ENCODE assay signal across 30 cellular contexts in genomic region chr6:87070750-87071149, GRCh38. TPM values are rescaled to one million over a fixed set of nuclear protein-coding genes. Genes with fewer than 3 reads are reported as not detected.
"Had no signal": no experiment of that assay in that cellular context is flagged by ENCODE, and none has a peak within 500 bp of the region (broad histone marks: within the 10 kb centered on the region; RNA-seq: fewer than 3 reads in every experiment).

No MANE protein-coding gene starts in this region.

- H3K27ac Mint-ChIP-seq: activated CD8-positive, alpha-beta T cell treated with anti-CD3 and anti-CD28 coated beads for 36 hours; activated naive CD4-positive, alpha-beta T cell treated with anti-CD3 and anti-CD28 coated beads, Interleukin-2, amount 10 ng/mL, durations not matched to agents 7 days and 5 days; activated naive CD8-positive, alpha-beta T cell treated with anti-CD3 and anti-CD28 coated beads, Interleukin-2, amount 10 ng/mL, durations not matched to agents 7 days and 5 days; activated T-cell treated with anti-CD3 and anti-CD28 coated beads, Interleukin-2, amount 50 U/mL, for 72 hours; activated T-helper 2 cell treated with anti-CD3 and anti-CD28 coated beads, Interferon-gamma antibody, Interleukin-2, Interleukin-4, amounts not matched to agents 10 μg/mL and 5 μg/mL and 100 μg/mL, durations not matched to agents 14 hours and 24 hours and 36 hours; T-cell had no signal

- ATAC-seq: activated CD8-positive, alpha-beta T cell treated with anti-CD3 and anti-CD28 coated beads for 36 hours; activated T-cell treated with anti-CD3 and anti-CD28 coated beads, Interleukin-2, amount 50 U/mL, for 72 hours; Panc1; Right ventricle myocardium inferior; T-cell had no signal

- H3K36me3 ChIP-seq: adrenal gland had no signal

- H3K9me3 ChIP-seq: adrenal gland had no signal

- H3K4me1 Mint-ChIP-seq: activated naive CD8-positive, alpha-beta T cell treated with anti-CD3 and anti-CD28 coated beads, Interleukin-2, amount 10 ng/mL, durations not matched to agents 7 days and 5 days had no signal

- DNase-seq: activated CD4-positive, alpha-beta T cell treated with anti-CD3 and anti-CD28 coated beads, Interleukin-2, amount 50 U/mL, for 1 hour; activated CD4-positive, CD25-positive, alpha-beta regulatory T cell; activated CD8-positive, alpha-beta memory T cell treated with anti-CD3 and anti-CD28 coated beads, Interleukin-2, amount 50 U/mL, for 4 hours; activated CD8-positive, alpha-beta T cell treated with anti-CD3 and anti-CD28 coated beads for 36 hours; activated gamma-delta T cell treated with Interleukin-2 at 50 U/mL for 16 hours; activated naive CD4-positive, alpha-beta T cell treated with anti-CD3 and anti-CD28 coated beads, Interleukin-2, amount 10 ng/mL, durations not matched to agents 7 days and 5 days; activated naive CD8-positive, alpha-beta T cell treated with anti-CD3 and anti-CD28 coated beads, Interleukin-2, amount 10 ng/mL, durations not matched to agents 7 days and 5 days; activated T-cell treated with anti-CD3 and anti-CD28 coated beads, Interleukin-2, amount 50 U/mL, for 72 hours; adrenal gland; anterior cingulate cortex; KG1; NCI-H1092; NCI-H1417; NCI-H1930; NCI-H2171; NCI-H2227 treated with DMSO at 0.1 percent for 48 hours; NCI-H446 treated with DMSO at 0.1 percent for 48 hours; NCI-H524 treated with DMSO at 0.1 percent for 48 hours; NCI-H748 treated with DMSO at 0.1 percent for 48 hours; RPMI8226; T-cell had no signal

- H3K36me3 Mint-ChIP-seq: activated naive CD4-positive, alpha-beta T cell treated with anti-CD3 and anti-CD28 coated beads, Interleukin-2, amount 10 ng/mL, durations not matched to agents 7 days and 5 days; activated naive CD8-positive, alpha-beta T cell treated with anti-CD3 and anti-CD28 coated beads, Interleukin-2, amount 10 ng/mL, durations not matched to agents 7 days and 5 days; T-cell had no signal

- H3K9me3 Mint-ChIP-seq: activated CD8-positive, alpha-beta T cell treated with anti-CD3 and anti-CD28 coated beads for 36 hours; activated naive CD4-positive, alpha-beta T cell treated with anti-CD3 and anti-CD28 coated beads, Interleukin-2, amount 10 ng/mL, durations not matched to agents 7 days and 5 days; activated naive CD8-positive, alpha-beta T cell treated with anti-CD3 and anti-CD28 coated beads, Interleukin-2, amount 10 ng/mL, durations not matched to agents 7 days and 5 days; activated T-cell treated with anti-CD3 and anti-CD28 coated beads, Interleukin-2, amount 50 U/mL, for 72 hours; activated T-helper 2 cell treated with anti-CD3 and anti-CD28 coated beads, Interferon-gamma antibody, Interleukin-2, Interleukin-4, amounts not matched to agents 10 μg/mL and 5 μg/mL and 100 μg/mL, durations not matched to agents 14 hours and 24 hours and 36 hours; T-cell had no signal

- H3K27ac ChIP-seq: adrenal gland, SK-N-MC had no signal

- H3K4me3 Mint-ChIP-seq: activated CD8-positive, alpha-beta T cell treated with anti-CD3 and anti-CD28 coated beads for 36 hours; activated naive CD4-positive, alpha-beta T cell treated with anti-CD3 and anti-CD28 coated beads, Interleukin-2, amount 10 ng/mL, durations not matched to agents 7 days and 5 days; activated naive CD8-positive, alpha-beta T cell treated with anti-CD3 and anti-CD28 coated beads, Interleukin-2, amount 10 ng/mL, durations not matched to agents 7 days and 5 days; activated T-cell treated with anti-CD3 and anti-CD28 coated beads, Interleukin-2, amount 50 U/mL, for 72 hours; T-cell had no signal

- H3K4me1 ChIP-seq: adrenal gland had no signal

- H3K4me3 ChIP-seq: adrenal gland, SK-N-MC had no signal

RNA-seq across cellular contexts. Expression of gene CGA, which starts 24.2 kb away (rescaled TPM):
- total RNA-seq: activated CD8-positive, alpha-beta T cell treated with anti-CD3 and anti-CD28 coated beads for 36 hours; activated naive CD8-positive, alpha-beta T cell treated with anti-CD3 and anti-CD28 coated beads, Interleukin-2, amount 10 ng/mL, durations not matched to agents 7 days and 5 days; activated T-cell treated with anti-CD3 and anti-CD28 coated beads, Interleukin-2, amount 50 U/mL, for 72 hours; cardiac septum; LHCN-M2; MCF 10A; OCI-LY7; T-cell; T-helper 2 cell treated with Interferon-gamma antibody and Interleukin-4, amounts not matched to agents 100 ng/mL and 5 ng/mL, for 36 hours had no signal
